In genomic region chr1:244778356-244778755, GRCh38 we compare ENCODE assay signal across 12 cellular contexts. TPM values are rescaled to one million over a fixed set of nuclear protein-coding genes. Genes with fewer than 3 reads are reported as not detected.
DNase-seq lines count a peak whose midpoint lies in the region; ATAC-seq and TF ChIP-seq lines count a peak whose summit lies in the region.
"Had no signal": no experiment of that assay in that cellular context is flagged by ENCODE, and none has a peak within 500 bp of the region (broad histone marks: within the 10 kb centered on the region; RNA-seq: fewer than 3 reads in every experiment).

No MANE protein-coding gene starts in this region.

- DNase-seq in DMS53 (lab: John Stamatoyannopoulos, UW) (peak; percentile 13), DMS53 treated with DMSO at 0.1 percent for 48 hours (lab: John Stamatoyannopoulos, UW; ENCODE audit: unreplicated experiment) (no peak), RPMI7951 (ENCODE audit: low read depth) (peak; percentile 69), epithelial cell of prostate (ENCODE audit: low read depth, low spot score) (peak; percentile 26), skeletal muscle cell (ENCODE audit: low read depth) (peak; percentile 69), NCI-H146 (lab: John Stamatoyannopoulos, UW) (no peak), NCI-H2029 (lab: John Stamatoyannopoulos, UW) (no peak)
- DNase-seq in activated CD8-positive, alpha-beta T cell treated with anti-CD3 and anti-CD28 coated beads for 36 hours = no peak
- DNase-seq: body of pancreas; stimulated activated CD4-positive, alpha-beta T cell treated with anti-CD3 and anti-CD28 coated beads, Interleukin-2, amount 100 ng/mL, for 48 hours had no signal

- no peaks in the 10 kb centered on the region for H3K4me1 Mint-ChIP-seq in activated CD8-positive, alpha-beta T cell treated with anti-CD3 and anti-CD28 coated beads for 36 hours (ENCODE audit: low read depth)

- TF ChIP-seq CTCF in activated CD8-positive, alpha-beta T cell treated with anti-CD3 and anti-CD28 coated beads for 36 hours (IDR thresholded peaks at IDR 0.05) = no peak

- H3K27ac ChIP-seq in epithelial cell of prostate = no peak overlapping the region
- H3K27ac ChIP-seq: 22Rv1, body of pancreas, tibial nerve had no signal

- no peak overlapping the region for H3K27ac Mint-ChIP-seq in activated CD8-positive, alpha-beta T cell treated with anti-CD3 and anti-CD28 coated beads for 36 hours

- no peak overlapping the region for H3K4me3 Mint-ChIP-seq in activated CD8-positive, alpha-beta T cell treated with anti-CD3 and anti-CD28 coated beads for 36 hours

- POLR2A ChIA-PET in activated CD8-positive, alpha-beta T cell treated with anti-CD3 and anti-CD28 coated beads for 36 hours (lab: Charles Lee) = interaction anchor here (0.7 to 1.0 kb wide), 2 partner anchors 11 to 173 kb away, joined by 3 read pairs; no protein-coding TSS in a partner anchor

- H3K27me3 Mint-ChIP-seq in activated CD8-positive, alpha-beta T cell treated with anti-CD3 and anti-CD28 coated beads for 36 hours = no peaks in the 10 kb centered on the region

- CTCF ChIA-PET in activated CD8-positive, alpha-beta T cell treated with anti-CD3 and anti-CD28 coated beads for 36 hours (lab: Charles Lee) = no interaction called here

- no peak overlapping the region for H3K4me3 ChIP-seq in skeletal muscle cell (ENCODE audit: low read depth, low read length)
- H3K4me3 ChIP-seq: body of pancreas, tibial nerve had no signal

- H3K9me3 Mint-ChIP-seq in activated CD8-positive, alpha-beta T cell treated with anti-CD3 and anti-CD28 coated beads for 36 hours = no peaks in the 10 kb centered on the region

- no peaks in the 10 kb centered on the region for H3K36me3 Mint-ChIP-seq in activated CD8-positive, alpha-beta T cell treated with anti-CD3 and anti-CD28 coated beads for 36 hours (ENCODE audit: low read depth)

- intact Hi-C loops in activated CD8-positive, alpha-beta T cell treated with anti-CD3 and anti-CD28 coated beads for 36 hours (cut with micrococcal nuclease) = no loop called here

- ATAC-seq in activated CD8-positive, alpha-beta T cell treated with anti-CD3 and anti-CD28 coated beads for 36 hours = no peak
- ATAC-seq: body of pancreas had no signal

RNA-seq across cellular contexts. Expression of gene COX20, which starts 57.1 kb away (rescaled TPM):
- 45.2 and 50.2 TPM in 2 replicates for total RNA-seq in RPMI7951 (2014; rRNA removed; shearing (Covaris generic))
- 10 to 100 TPM; 33.1 to 34.7 TPM for total RNA-seq in activated CD8-positive, alpha-beta T cell treated with anti-CD3 and anti-CD28 coated beads for 36 hours

Comparison
In these comparisons a context has a peak if more than half of its experiments do, and no peak if none do; other contexts are left out.
1. DNase-seq: peak in DMS53 (single experiment), RPMI7951 (single experiment), epithelial cell of prostate (single experiment) and skeletal muscle cell (single experiment); none in DMS53 treated with DMSO at 0.1 percent for 48 hours (single experiment), activated CD8-positive, alpha-beta T cell treated with anti-CD3 and anti-CD28 coated beads for 36 hours (single experiment), NCI-H146 (single experiment) and NCI-H2029 (single experiment).